ENCODE assay signal across 8 cellular contexts in genomic region chr7:121547341-121548092, GRCh38.
DNase-seq lines count a peak whose midpoint lies in the region; ATAC-seq and TF ChIP-seq lines count a peak whose summit lies in the region.

No MANE protein-coding gene starts in this region.

- no peaks in the 10 kb centered on the region for H3K9me2 ChIP-seq in GM23248 (ENCODE audit: insufficient read depth)

- peaks cover 4% of the 10 kb centered on the region for H3K27me3 Mint-ChIP-seq in activated CD4-positive, alpha-beta T cell treated with anti-CD3 and anti-CD28 coated beads for 36 hours
- no peaks in the 10 kb centered on the region for H3K27me3 Mint-ChIP-seq in endodermal cell (ENCODE audit: insufficient read depth)

- H3K27ac Mint-ChIP-seq in activated CD4-positive, alpha-beta T cell treated with anti-CD3 and anti-CD28 coated beads for 36 hours: no peak overlapping the region
- H3K27ac Mint-ChIP-seq in endodermal cell: no peak overlapping the region

- H3K9ac ChIP-seq in GM23248 (no peak overlapping the region), endodermal cell (ENCODE audit: extremely low read depth, low read length, poor library complexity, severe bottlenecking) (no peak overlapping the region)

- H3K79me2 ChIP-seq in GM23248 (ENCODE audit: insufficient read depth): no peaks in the 10 kb centered on the region

- H3K27me3 ChIP-seq in GM23248 (replicated peaks; ENCODE audit: insufficient read depth) (peaks cover 50% of the 10 kb centered on the region), Panc1 (ENCODE audit: control insufficient read depth, insufficient read depth, low read length) (no peaks in the 10 kb centered on the region), endodermal cell (ENCODE audit: control insufficient read depth, insufficient read depth, low read length, poor library complexity, severe bottlenecking) (no peaks in the 10 kb centered on the region)

- peak; percentile 61 for ATAC-seq in activated CD4-positive, alpha-beta T cell treated with anti-CD3 and anti-CD28 coated beads for 36 hours
- ATAC-seq in Panc1: peak; percentile 82

- H3K4me2 ChIP-seq in GM23248 (ENCODE audit: unreplicated experiment): no peak overlapping the region

- H3K27ac ChIP-seq in GM23248: no peak overlapping the region
- peak overlapping the region; percentile 60 for H3K27ac ChIP-seq in Panc1 (ENCODE audit: low read length)
- no peak overlapping the region for H3K27ac ChIP-seq in endodermal cell (ENCODE audit: low read depth, low read length)

- H2AFZ ChIP-seq in GM23248: no peak overlapping the region

- no TSS peak for BruUV-seq in Panc1 (replicated peaks; lab: Mats Ljungman, UMichigan)

- 1 to 2% methylated on average over 3 of the region's 3 CpGs for WGBS in GM23248 (ENCODE audit: low coverage in 1 of 2, low lambda C conversion rate in 2 of 2, missing lambda C conversion rate in 2 of 2), 2 experiments
- WGBS in endodermal cell (ENCODE audit: insufficient coverage in 1 of 2, insufficient read length in 1 of 2), 2 experiments: 6 to 7% methylated on average over 3 of the region's 3 CpGs

- H3K4me3 Mint-ChIP-seq in activated CD4-positive, alpha-beta T cell treated with anti-CD3 and anti-CD28 coated beads for 36 hours: no peak overlapping the region
- no peak overlapping the region for H3K4me3 Mint-ChIP-seq in endodermal cell

- CTCF ChIA-PET in activated CD4-positive, alpha-beta T cell treated with anti-CD3 and anti-CD28 coated beads for 36 hours (lab: Charles Lee): interaction anchor here (0.5 to 3.8 kb wide), 19 partner anchors 12 to 447 kb away, joined by 3 to 86 read pairs (median 4); partner anchors contain the start of gene FAM3C
- CTCF ChIA-PET in Panc1 (lab: Charles Lee): interaction anchor here (1.1 to 2.5 kb wide), 3 partner anchors 150 to 447 kb away, joined by 3 to 7 read pairs (median 6); no protein-coding TSS in a partner anchor

- no peaks in the 10 kb centered on the region for H3K9me3 Mint-ChIP-seq in activated CD4-positive, alpha-beta T cell treated with anti-CD3 and anti-CD28 coated beads for 36 hours (ENCODE audit: low read depth)
- H3K9me3 Mint-ChIP-seq in endodermal cell: peaks cover 33% of the 10 kb centered on the region

- in situ Hi-C loops in GM23248 (cut with MboI) (loop anchor here (5.0 to 25.0 kb wide), 2 partner anchors 180 to 560 kb away; partner anchors contain the start of gene CPED1), Panc1 (cut with HindIII; ENCODE audit: low pct_unique_long_range_greater_than_20kb, low sequenced_read_pairs) (no loop called here)

- DNase-seq in activated CD4-positive, alpha-beta T cell treated with anti-CD3 and anti-CD28 coated beads for 36 hours: no peak
- DNase-seq in activated CD4-positive, alpha-beta T cell treated with anti-CD3 and anti-CD28 coated beads for 48 hours: no peak
- peak; percentile 87 for DNase-seq in GM23248
- DNase-seq in LHCN-M2 (ENCODE audit: low read depth): peak; percentile 79
- no peak for DNase-seq in Panc1 (ENCODE audit: low read depth, low spot score)
- no peak for DNase-seq in endodermal cell
- DNase-seq in midbrain (lab: John Stamatoyannopoulos, UW): peak; percentile 61
- no peak for DNase-seq in stimulated activated CD4-positive, alpha-beta T cell treated with anti-CD3 and anti-CD28 coated beads, Interleukin-4, amount 100 ng/mL, for 1 hour

- H3K4me3 ChIP-seq in GM23248 (no peak overlapping the region), Panc1 (ENCODE audit: low read depth in 2 of 2, low read length in 2 of 2) (no peak overlapping the region), endodermal cell (ENCODE audit: low read length) (no peak overlapping the region)

- no peaks in the 10 kb centered on the region for H4K20me1 ChIP-seq in GM23248 (ENCODE audit: insufficient read depth)

- H3K36me3 Mint-ChIP-seq in activated CD4-positive, alpha-beta T cell treated with anti-CD3 and anti-CD28 coated beads for 36 hours (ENCODE audit: low read depth): no peaks in the 10 kb centered on the region
- H3K36me3 Mint-ChIP-seq in endodermal cell (ENCODE audit: low read depth): peaks cover 6% of the 10 kb centered on the region

- H3K4me1 ChIP-seq in GM23248 (ENCODE audit: insufficient read depth): peaks cover 15% of the 10 kb centered on the region; the same call in 1 of the 2 replicates
- H3K4me1 ChIP-seq in Panc1 (ENCODE audit: control insufficient read depth, insufficient read depth, low read length): peaks cover 7% of the 10 kb centered on the region; the same call in 1 of the 2 replicates
- H3K4me1 ChIP-seq in endodermal cell (ENCODE audit: control insufficient read depth, insufficient read depth, low read length): no peaks in the 10 kb centered on the region

- peaks cover 30% of the 10 kb centered on the region for H3K4me1 Mint-ChIP-seq in activated CD4-positive, alpha-beta T cell treated with anti-CD3 and anti-CD28 coated beads for 36 hours
- peaks cover 11% of the 10 kb centered on the region for H3K4me1 Mint-ChIP-seq in endodermal cell

- H3F3A ChIP-seq in GM23248 (ENCODE audit: insufficient read depth): peaks cover 3% of the 10 kb centered on the region; the same call in 1 of the 2 replicates

- intact Hi-C loops in activated CD4-positive, alpha-beta T cell treated with anti-CD3 and anti-CD28 coated beads for 36 hours (cut with DNase I, micrococcal nuclease): loop anchor here (1.0 to 10.0 kb wide), 9 partner anchors 153 to 740 kb away; partner anchors contain the start of genes CPED1 (in 2 of the 2), FAM3C (in 1 of the 2) and ING3 (in 1 of the 2)
- intact Hi-C loops in Panc1 (cut with micrococcal nuclease; ENCODE audit: unreplicated experiment): loop anchor here (2.0 to 5.0 kb wide), 4 partner anchors 149 to 450 kb away; no protein-coding TSS in a partner anchor

- H3K36me3 ChIP-seq in GM23248 (ENCODE audit: low read depth): no peaks in the 10 kb centered on the region
- H3K36me3 ChIP-seq in Panc1 (ENCODE audit: control insufficient read depth, insufficient read depth, low read length): no peaks in the 10 kb centered on the region
- no peaks in the 10 kb centered on the region for H3K36me3 ChIP-seq in endodermal cell (ENCODE audit: control insufficient read depth, insufficient read depth, low read length)

- POLR2A ChIA-PET in activated CD4-positive, alpha-beta T cell treated with anti-CD3 and anti-CD28 coated beads for 36 hours (lab: Charles Lee): no interaction called here
- POLR2A ChIA-PET in Panc1 (lab: Charles Lee): no interaction called here

- H3K9me3 ChIP-seq in GM23248 (ENCODE audit: low read depth) (no peaks in the 10 kb centered on the region), Panc1 (ENCODE audit: control insufficient read depth, insufficient read depth, low read depth, low read length) (peaks cover 13% of the 10 kb centered on the region; the same call in 1 of the 2 replicates), endodermal cell (ENCODE audit: control insufficient read depth, low read length) (peaks cover 30% of the 10 kb centered on the region)

- TF ChIP-seq CTCF in Panc1 (IDR thresholded peaks at IDR 0.05): peak; percentile 71; the same call in 1 of the 2 replicates
- TF ChIP-seq CTCF in endodermal cell (conservative IDR thresholded peaks at IDR 0.05): peak; percentile 90

Comparison
In these comparisons a context has a peak if more than half of its experiments do, and no peak if none do; other contexts are left out.
1. DNase-seq: peak in GM23248 (single experiment), LHCN-M2 (single experiment) and midbrain (single experiment); none in activated CD4-positive, alpha-beta T cell treated with anti-CD3 and anti-CD28 coated beads for 36 hours (single experiment), activated CD4-positive, alpha-beta T cell treated with anti-CD3 and anti-CD28 coated beads for 48 hours (single experiment), Panc1 (single experiment), endodermal cell (single experiment) and stimulated activated CD4-positive, alpha-beta T cell treated with anti-CD3 and anti-CD28 coated beads, Interleukin-4, amount 100 ng/mL, for 1 hour (single experiment).